In genomic region chr19:9792191-9793050, GRCh38 we compare ENCODE assay signal across 9 cellular contexts. TPM values are rescaled to one million over a fixed set of nuclear protein-coding genes. Genes with fewer than 3 reads are reported as not detected.
DNase-seq lines count a peak whose midpoint lies in the region; ATAC-seq and TF ChIP-seq lines count a peak whose summit lies in the region.
"Had no signal": no experiment of that assay in that cellular context is flagged by ENCODE, and none has a peak within 500 bp of the region (broad histone marks: within the 10 kb centered on the region; RNA-seq: fewer than 3 reads in every experiment).

No MANE protein-coding gene starts in this region.

- H3K9ac ChIP-seq in GM23248 = peak overlapping the region; percentile 77

- H3K36me3 Mint-ChIP-seq in progenitor cell of endocrine pancreas (ENCODE audit: insufficient read depth) (no peaks in the 10 kb centered on the region), type B pancreatic cell (no peaks in the 10 kb centered on the region)

- H3K4me3 ChIP-seq in BE2C (ENCODE audit: low read depth, low read length) = peak overlapping the region; percentile 69
- peak overlapping the region; percentile 88 for H3K4me3 ChIP-seq in GM23248
- peak overlapping the region; percentile 73 for H3K4me3 ChIP-seq in astrocyte of the cerebellum (ENCODE audit: low read depth, low read length)
- peak overlapping the region; percentile 65 for H3K4me3 ChIP-seq in right cardiac atrium (ENCODE audit: low read length)

- H3K9me3 ChIP-seq in BE2C (no peaks in the 10 kb centered on the region), GM23248 (ENCODE audit: low read depth) (no peaks in the 10 kb centered on the region), right cardiac atrium (ENCODE audit: control insufficient read depth, low read length) (no peaks in the 10 kb centered on the region)

- in situ Hi-C loops in GM23248 (cut with MboI) = loop anchor here (25.0 kb wide), 1 partner anchor 480 kb away; the partner anchor contains the start of genes ZNF559 and ZNF699
- in situ Hi-C loops in astrocyte of the cerebellum (cut with HindIII; ENCODE audit: low sequenced_read_pairs) = no loop called here

- peak; percentile 83 to 87 for ATAC-seq in right cardiac atrium
- ATAC-seq: HCT116 had no signal

- H3K4me2 ChIP-seq in GM23248 (ENCODE audit: unreplicated experiment) = peak overlapping the region; percentile 74

- H3K27me3 ChIP-seq in BE2C (no peaks in the 10 kb centered on the region), GM23248 (replicated peaks; ENCODE audit: insufficient read depth) (no peaks in the 10 kb centered on the region), right cardiac atrium (ENCODE audit: control insufficient read depth, insufficient read depth) (no peaks in the 10 kb centered on the region)

- H3K4me3 Mint-ChIP-seq in progenitor cell of endocrine pancreas (ENCODE audit: low read depth) (peak overlapping the region; percentile 76), type B pancreatic cell (peak overlapping the region; percentile 93)

- peak; percentile 98 for DNase-seq in BE2C
- peak; percentile 98 for DNase-seq in GM23248
- DNase-seq in NCI-H2029 (lab: John Stamatoyannopoulos, UW) = peak; percentile 80
- peak; percentile 91 for DNase-seq in T1000 (lab: John Stamatoyannopoulos, UW)
- peak; percentile 90 for DNase-seq in astrocyte of the cerebellum (ENCODE audit: low read depth)
- DNase-seq in right cardiac atrium = peak; percentile 96 to 97 (median 97)
- DNase-seq in progenitor cell of endocrine pancreas (ENCODE audit: low spot score, unreplicated experiment) = peak; percentile 88
- DNase-seq in type B pancreatic cell (ENCODE audit: extremely low spot score, unreplicated experiment) = peak; percentile 92

- H3K4me1 Mint-ChIP-seq in progenitor cell of endocrine pancreas (ENCODE audit: low read depth) = peaks cover 22% of the 10 kb centered on the region
- peaks cover 32% of the 10 kb centered on the region for H3K4me1 Mint-ChIP-seq in type B pancreatic cell (ENCODE audit: unreplicated experiment)

- WGBS in GM23248 (ENCODE audit: low coverage in 1 of 2, low lambda C conversion rate in 2 of 2, missing lambda C conversion rate in 2 of 2), 2 experiments = 0 to 6% methylated on average over 15 to 71 of the region's 71 CpGs
- WGBS in right cardiac atrium = 4% methylated on average over 71 of the region's 71 CpGs

- H3K4me1 ChIP-seq in BE2C = peaks cover 5% of the 10 kb centered on the region
- no peaks in the 10 kb centered on the region for H3K4me1 ChIP-seq in GM23248 (ENCODE audit: insufficient read depth)
- H3K4me1 ChIP-seq in right cardiac atrium (ENCODE audit: control insufficient read depth, insufficient read depth, low read length) = peaks cover 2% of the 10 kb centered on the region

- H2AFZ ChIP-seq in GM23248 = peak overlapping the region; percentile 95

- peaks cover 27% of the 10 kb centered on the region for H3F3A ChIP-seq in GM23248 (ENCODE audit: insufficient read depth)

- H3K27ac ChIP-seq in GM23248 (peak overlapping the region; percentile 69), right cardiac atrium (ENCODE audit: low read length) (peak overlapping the region; percentile 92)

- peak overlapping the region; percentile 92 for H3K27ac Mint-ChIP-seq in progenitor cell of endocrine pancreas
- H3K27ac Mint-ChIP-seq in type B pancreatic cell = peak overlapping the region; percentile 93

- no peaks in the 10 kb centered on the region for H3K27me3 Mint-ChIP-seq in progenitor cell of endocrine pancreas
- H3K27me3 Mint-ChIP-seq in type B pancreatic cell = no peaks in the 10 kb centered on the region

- no peaks in the 10 kb centered on the region for H3K9me3 Mint-ChIP-seq in progenitor cell of endocrine pancreas (ENCODE audit: low read depth)
- no peaks in the 10 kb centered on the region for H3K9me3 Mint-ChIP-seq in type B pancreatic cell

- H3K36me3 ChIP-seq in BE2C (no peaks in the 10 kb centered on the region), GM23248 (ENCODE audit: low read depth) (no peaks in the 10 kb centered on the region)

- TF ChIP-seq CTCF in BE2C (IDR thresholded peaks at IDR 0.05; ENCODE audit: low read depth, low read length) (no peak), astrocyte of the cerebellum (IDR thresholded peaks at IDR 0.05; ENCODE audit: low read depth, low read length, missing control alignments) (no peak), progenitor cell of endocrine pancreas (IDR thresholded peaks at IDR 0.05; ENCODE audit: unreplicated experiment) (peak; percentile 21), type B pancreatic cell (conservative IDR thresholded peaks at IDR 0.05) (no peak)

- no peaks in the 10 kb centered on the region for H3K9me2 ChIP-seq in GM23248 (ENCODE audit: insufficient read depth)

- no peaks in the 10 kb centered on the region for H4K20me1 ChIP-seq in GM23248 (ENCODE audit: insufficient read depth)

- intact Hi-C loops in right cardiac atrium (cut with DNase I) = loop anchor here in 3 of 4 donors (5.0 to 10.0 kb wide), 4 partner anchors 168 to 658 kb away; partner anchors contain the start of gene ZNF561 (in 2 of the 3)

- H3K79me2 ChIP-seq in GM23248 (ENCODE audit: insufficient read depth) = no peaks in the 10 kb centered on the region

RNA-seq across cellular contexts. Expression of gene ZNF846, which starts 23.9 kb away (rescaled TPM):
- polyA plus RNA-seq in BE2C (2012; ENCODE audit: insufficient read depth, insufficient read length, low read depth) = 1.5 TPM
- total RNA-seq in GM23248 (2014; rRNA removed; shearing (Covaris generic)) = 5.9 and 7.1 TPM in 2 replicates
- polyA plus RNA-seq in GM23248 (2016; fragmentation: Nextera tagmentation; extraction: Ambion mirVana) (5.2 and 6.1 TPM in 2 replicates), right cardiac atrium (10.9 TPM)
- total RNA-seq in right cardiac atrium (10 to 100 TPM in 3 of 4 donors, 1 to 10 TPM in 1; 8.4 to 14.6 (median 14.4) TPM), progenitor cell of endocrine pancreas (33.3 and 34.0 TPM in 2 replicates), type B pancreatic cell (ENCODE audit: low replicate concordance) (9.8 and 17.4 TPM in 2 replicates)

RNA-seq across cellular contexts. Expression of gene FBXL12, which starts 26.5 kb away (rescaled TPM):
- 59.4 TPM for polyA plus RNA-seq in BE2C (2012; ENCODE audit: insufficient read depth, insufficient read length, low read depth)
- 21.9 and 29.8 TPM in 2 replicates for total RNA-seq in GM23248 (2014; rRNA removed; shearing (Covaris generic))
- polyA plus RNA-seq in GM23248 (2016; fragmentation: Nextera tagmentation; extraction: Ambion mirVana) (27.1 and 28.5 TPM in 2 replicates), right cardiac atrium (13.9 TPM)
- total RNA-seq in right cardiac atrium (10 to 100 TPM; 12.2 to 14.5 (median 13.8) TPM), progenitor cell of endocrine pancreas (30.9 and 32.0 TPM in 2 replicates), type B pancreatic cell (ENCODE audit: low replicate concordance) (27.8 and 31.4 TPM in 2 replicates)

RNA-seq across cellular contexts. Expression of gene UBL5, which starts 35.3 kb away (rescaled TPM):
- 907 TPM for polyA plus RNA-seq in BE2C (2012; ENCODE audit: insufficient read depth, insufficient read length, low read depth)
- 392 and 413 TPM in 2 replicates for total RNA-seq in GM23248 (2014; rRNA removed; shearing (Covaris generic))
- 605 and 606 TPM in 2 replicates for polyA plus RNA-seq in GM23248 (2016; fragmentation: Nextera tagmentation; extraction: Ambion mirVana)
- 100 to 1,000 TPM; 439 to 544 (median 471) TPM for total RNA-seq in right cardiac atrium
- 1,516 TPM for polyA plus RNA-seq in right cardiac atrium
- total RNA-seq in progenitor cell of endocrine pancreas = 335 and 342 TPM in 2 replicates
- total RNA-seq in type B pancreatic cell (ENCODE audit: low replicate concordance) = 347 and 362 TPM in 2 replicates

RNA-seq across cellular contexts. Expression of gene PIN1, which starts 42.7 kb away (rescaled TPM):
- polyA plus RNA-seq in BE2C (2012; ENCODE audit: insufficient read depth, insufficient read length, low read depth) = 289 TPM
- 95.4 and 102 TPM in 2 replicates for total RNA-seq in GM23248 (2014; rRNA removed; shearing (Covaris generic))
- polyA plus RNA-seq in GM23248 (2016; fragmentation: Nextera tagmentation; extraction: Ambion mirVana) (124 and 134 TPM in 2 replicates), right cardiac atrium (113 TPM)
- total RNA-seq in right cardiac atrium (10 to 100 TPM; 81.9 to 98.2 (median 90.2) TPM), progenitor cell of endocrine pancreas (83.3 and 90.6 TPM in 2 replicates), type B pancreatic cell (ENCODE audit: low replicate concordance) (59.9 and 69.6 TPM in 2 replicates)

Comparison
In these comparisons a context has a peak if more than half of its experiments do, and no peak if none do; other contexts are left out.
1. Peak in every context shown above with its lines: DNase-seq, ATAC-seq, H3K4me3 ChIP-seq and H3K27ac ChIP-seq.